Comparison of ENCODE assay signal across 8 cellular contexts in the genomic region with DNA sequence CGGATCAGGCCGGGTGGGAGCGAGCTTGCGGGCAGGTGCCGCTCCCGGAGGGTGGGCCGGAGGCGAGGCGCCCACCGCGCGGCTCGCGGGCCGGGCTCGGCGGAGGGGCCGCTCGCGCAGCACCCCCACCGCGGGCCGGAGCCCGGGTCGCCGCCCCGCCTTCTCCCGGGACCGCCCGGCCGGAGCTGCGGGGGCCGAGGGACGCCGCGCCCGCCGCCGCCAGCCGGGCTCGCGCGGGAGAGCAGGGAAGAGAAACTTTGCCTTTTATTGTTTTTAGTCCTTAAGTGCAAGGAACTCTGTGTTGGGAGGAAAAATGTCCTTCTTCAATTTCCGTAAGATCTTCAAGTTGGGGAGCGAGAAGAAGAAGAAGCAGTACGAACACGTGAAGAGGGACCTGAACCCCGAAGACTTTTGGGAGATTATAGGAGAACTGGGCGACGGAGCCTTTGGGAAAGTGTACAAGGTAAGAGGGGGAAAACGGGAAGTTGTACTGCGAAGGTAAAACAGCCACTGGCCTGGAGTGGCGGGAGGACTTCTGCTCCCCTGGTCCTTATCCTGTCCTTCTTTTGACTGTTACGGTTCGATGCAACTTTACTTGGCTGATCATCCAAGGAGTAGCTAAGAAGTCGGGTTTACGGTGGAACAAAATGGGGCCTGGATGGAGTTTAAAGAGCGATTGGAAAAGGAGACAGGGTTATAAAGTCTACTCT. TPM values are rescaled to one million over a fixed set of nuclear protein-coding genes. Genes with fewer than 3 reads are reported as not detected.
DNase-seq lines count a peak whose midpoint lies in the region; ATAC-seq and FAIRE-seq lines count a peak whose summit lies in the region.

No MANE protein-coding gene starts in this region.

- ATAC-seq in GM18907 (IDR thresholded peaks at IDR 0.05; ENCODE audit: unreplicated experiment) (peak; percentile 49), HG03095 (IDR thresholded peaks at IDR 0.05; ENCODE audit: unreplicated experiment) (peak; percentile 47)

- no peaks in the 10 kb centered on the region for H3K9me3 ChIP-seq in small intestine (ENCODE audit: control insufficient read depth, low read depth)

- FAIRE-seq in small intestine (lab: Jason Lieb, UNC): no peak

- no peaks in the 10 kb centered on the region for H3K27me3 ChIP-seq in small intestine (ENCODE audit: control insufficient read depth in 2 of 2, insufficient read depth in 2 of 2, low read length in 2 of 2)

- peaks cover 0 to 3% of the 10 kb centered on the region in 2 donors for H3K4me1 ChIP-seq in small intestine (ENCODE audit: control insufficient read depth in 2 of 2, insufficient read depth in 1 of 2, low read depth in 1 of 2, low read length in 1 of 2)

- peak overlapping the region; percentile 86 to 90 for H3K27ac ChIP-seq in small intestine (ENCODE audit: low read depth in 1 of 2, low read length in 1 of 2)

- in situ Hi-C loops in T47D (cut with HindIII; ENCODE audit: low pct_unique_long_range_greater_than_20kb, low sequenced_read_pairs): no loop called here

- 0% methylated on average over 50 to 58 of the region's 58 CpGs for WGBS in small intestine, 3 donors

- H3K4me3 ChIP-seq in small intestine (ENCODE audit: low read depth in 1 of 2, low read length in 2 of 2): peak overlapping the region; percentile 76 to 84

- no peaks in the 10 kb centered on the region for H3K36me3 ChIP-seq in small intestine (ENCODE audit: control insufficient read depth in 2 of 2, insufficient read depth in 2 of 2, low read length in 2 of 2)

- DNase-seq in CD1c-positive myeloid dendritic cell (ENCODE audit: extremely low spot score) (peak; percentile 71), OCI-M2 (lab: John Stamatoyannopoulos, UW; ENCODE audit: unreplicated experiment) (peak; percentile 35), T47D (ENCODE audit: low read depth in 1 of 2, low spot score in 1 of 2) (peak; percentile 13 to 23), inferior parietal cortex (ENCODE audit: extremely low spot score) (peak; percentile 58), small intestine (peak; percentile 45), NCI-H345 treated with DMSO at 0.1 percent for 48 hours (lab: John Stamatoyannopoulos, UW; ENCODE audit: unreplicated experiment) (no peak)

RNA-seq across cellular contexts. Expression of a gene that starts 0.6 kb away (rescaled TPM):
- polyA plus RNA-seq in small intestine: 10 to 100 TPM; 11.2 to 15.4 (median 13.1) TPM

RNA-seq across cellular contexts. Expression of a gene that starts 49.6 kb away (rescaled TPM):
- polyA plus RNA-seq in small intestine: 10 to 100 TPM; 11.2 to 18.1 (median 16.8) TPM
